In genomic region chr1:59007820-59008598, GRCh38 we compare ENCODE assay signal across 1 cellular context.
TF ChIP-seq lines count a peak whose summit lies in the region.

No MANE protein-coding gene starts in this region.

TF ChIP-seq in GM12878, 131 proteins besides CTCF, POLR2A, EP300 and RAD21 (continued from another document):
- TF ChIP-seq MYC (IDR thresholded peaks at IDR 0.05; ENCODE audit: insufficient read depth, insufficient read length, insufficient replicate concordance, low read length, severe bottlenecking) (no peak), RCOR1 (conservative IDR thresholded peaks at IDR 0.05; ENCODE audit: low read depth, low read length) (no peak), ZNF274 (IDR thresholded peaks at IDR 0.05; ENCODE audit: insufficient read depth, insufficient read length) (no peak), GATAD2B (conservative IDR thresholded peaks at IDR 0.05; ENCODE audit: low read depth) (no peak; the same call in 1 of the 2 replicates), BCL11A (IDR thresholded peaks at IDR 0.05; ENCODE audit: low read depth, low read length) (0 out of 2 replicates have a peak, but pooled peaks have one; percentile 33), MEF2A (IDR thresholded peaks at IDR 0.05; ENCODE audit: insufficient read depth, low read depth, low read length) (peak; percentile 55; the same call in 1 of the 2 replicates), PAX5 (IDR thresholded peaks at IDR 0.05; ENCODE audit: borderline replicate concordance, low read depth, low read length) (0 out of 2 replicates have a peak, but pooled peaks have one; percentile 33), JUNB (IDR thresholded peaks at IDR 0.05) (peak; percentile 8; the same call in 1 of the 2 replicates), PAX8 (IDR thresholded peaks at IDR 0.05) (no peak), MXI1 (IDR thresholded peaks at IDR 0.05; ENCODE audit: low read depth, low read length) (peak; percentile 53; the same call in 1 of the 2 replicates), TBL1XR1 (IDR thresholded peaks at IDR 0.05; ENCODE audit: low read depth, low read length) (peak; percentile 78), IRF3 (IDR thresholded peaks at IDR 0.05) (no peak), DPF2 (IDR thresholded peaks at IDR 0.05) (peak; percentile 61), STAT3 (IDR thresholded peaks at IDR 0.05; ENCODE audit: low read depth, low read length) (no peak), RAD51 (IDR thresholded peaks at IDR 0.05) (0 out of 2 replicates have a peak, but pooled peaks have one; percentile 26), SMARCA5 (IDR thresholded peaks at IDR 0.05) (0 out of 2 replicates have a peak, but pooled peaks have one; percentile 29), NBN (IDR thresholded peaks at IDR 0.05) (peak; percentile 38; the same call in 1 of the 2 replicates), MEF2B (IDR thresholded peaks at IDR 0.05; ENCODE audit: partially characterized antibody, poor library complexity, severe bottlenecking) (peak; percentile 44), POU2F2 (IDR thresholded peaks at IDR 0.05; ENCODE audit: borderline replicate concordance, low read depth, low read length) (0 out of 3 replicates have a peak, but pooled peaks have one; percentile 25), PKNOX1 (IDR thresholded peaks at IDR 0.05) (0 out of 2 replicates have a peak, but pooled peaks have one; percentile 9), EGR1 (IDR thresholded peaks at IDR 0.05; ENCODE audit: borderline replicate concordance in 1 of 2, low read depth in 2 of 2, low read length in 2 of 2) (no peak), MTA2 (IDR thresholded peaks at IDR 0.05; ENCODE audit: low read depth) (peak; percentile 48; the same call in 1 of the 2 replicates), NFIC (IDR thresholded peaks at IDR 0.05; ENCODE audit: low read depth, low read length) (peak; percentile 87), RUNX3 (IDR thresholded peaks at IDR 0.05; ENCODE audit: low read length) (peak; percentile 92), TCF12 (IDR thresholded peaks at IDR 0.05; ENCODE audit: low read depth, low read length) (0 out of 2 replicates have a peak, but pooled peaks have one; percentile 12), MYB (IDR thresholded peaks at IDR 0.05; ENCODE audit: borderline replicate concordance, low read depth, low read length) (no peak), BMI1 (IDR thresholded peaks at IDR 0.05; ENCODE audit: borderline replicate concordance) (peak; percentile 31; the same call in 1 of the 2 replicates), SMAD1 (IDR thresholded peaks at IDR 0.05; ENCODE audit: low read depth, partially characterized antibody) (no peak), PML (IDR thresholded peaks at IDR 0.05; ENCODE audit: low read length) (0 out of 2 replicates have a peak, but pooled peaks have one; percentile 38), BHLHE40 (IDR thresholded peaks at IDR 0.05; ENCODE audit: borderline replicate concordance in 1 of 2, low read depth in 2 of 2, low read length in 1 of 2) (peak in 1 of 2 experiments; percentile 38; a peak in 1 of 4 replicates), SPI1 (IDR thresholded peaks at IDR 0.05; ENCODE audit: borderline replicate concordance, insufficient read depth, low read depth, low read length) (peak; percentile 54; the same call in 1 of the 2 replicates), NR2F1 (conservative IDR thresholded peaks at IDR 0.05) (peak; percentile 68; the same call in 1 of the 2 replicates), IRF5 (IDR thresholded peaks at IDR 0.05; ENCODE audit: borderline replicate concordance) (no peak), IKZF2 (IDR thresholded peaks at IDR 0.05) (peak; percentile 91 to 93), IRF4 (IDR thresholded peaks at IDR 0.05; ENCODE audit: low read depth, low read length) (0 out of 2 replicates have a peak, but pooled peaks have one; percentile 48), FOXM1 (IDR thresholded peaks at IDR 0.05; ENCODE audit: low read depth, low read length) (peak; percentile 85; the same call in 1 of the 2 replicates), SMAD5 (IDR thresholded peaks at IDR 0.05; ENCODE audit: low read depth) (no peak), IKZF1 (conservative IDR thresholded peaks at IDR 0.05) (peak; percentile 88), CBFB (IDR thresholded peaks at IDR 0.05; ENCODE audit: low read depth) (0 out of 2 replicates have a peak, but pooled peaks have one; percentile 74)
